In genomic region chr20:15992564-15992963, GRCh38 we compare ENCODE assay signal across 26 cellular contexts.
DNase-seq lines count a peak whose midpoint lies in the region; ATAC-seq and TF ChIP-seq lines count a peak whose summit lies in the region.
"Had no signal": no experiment of that assay in that cellular context is flagged by ENCODE, and none has a peak within 500 bp of the region (broad histone marks: within the 10 kb centered on the region; RNA-seq: fewer than 3 reads in every experiment).

No MANE protein-coding gene starts in this region.

- no peaks in the 10 kb centered on the region for H3K27me3 ChIP-seq in breast epithelium
- H3K27me3 ChIP-seq: esophagus muscularis mucosa had no signal

- peak overlapping the region; percentile 52 for H3K27ac Mint-ChIP-seq in MCF 10A (ENCODE audit: low read depth, unreplicated experiment)
- peak overlapping the region; percentile 3 for H3K27ac Mint-ChIP-seq in activated B cell treated with CpG ODN at 0.5 μM for 24 hours
- H3K27ac Mint-ChIP-seq: stimulated activated naive CD8-positive, alpha-beta T cell treated with anti-CD3 and anti-CD28 coated beads, Interleukin-15, amount 100 ng/mL, for 72 hours; T-helper 1 cell treated with Interleukin-12 subunit alpha and Interleukin-12 subunit beta and Interleukin-4 antibody, amounts not matched to agents 30 μg/mL and 1 μg/mL, for 36 hours; type B pancreatic cell had no signal

- H3K4me1 Mint-ChIP-seq in MCF 10A (ENCODE audit: insufficient read depth, unreplicated experiment) (peaks cover 8% of the 10 kb centered on the region), activated B cell treated with CpG ODN at 0.5 μM for 24 hours (peaks cover 20% of the 10 kb centered on the region)
- H3K4me1 Mint-ChIP-seq: stimulated activated naive CD8-positive, alpha-beta T cell treated with anti-CD3 and anti-CD28 coated beads, Interleukin-15, amount 100 ng/mL, for 72 hours had no signal

- H3K27ac ChIP-seq in breast epithelium, result no peak overlapping the region
- H3K27ac ChIP-seq: 22Rv1, esophagus muscularis mucosa, left ventricle myocardium inferior, VCaP had no signal

- CTCF ChIA-PET in MCF 10A (lab: Yijun Ruan, JAX), result interaction anchor here (1.1 kb wide), 1 partner anchor 31 kb away, joined by 3 read pairs; no protein-coding TSS in a partner anchor
- CTCF ChIA-PET in activated B cell treated with CpG ODN at 0.5 μM for 24 hours (lab: Charles Lee), result no interaction called here

- no peaks in the 10 kb centered on the region for H3K36me3 Mint-ChIP-seq in MCF 10A (ENCODE audit: insufficient read depth, unreplicated experiment)
- H3K36me3 Mint-ChIP-seq in activated B cell treated with CpG ODN at 0.5 μM for 24 hours (ENCODE audit: low read depth), result peaks cover 28% of the 10 kb centered on the region
- H3K36me3 Mint-ChIP-seq: type B pancreatic cell had no signal

- TF ChIP-seq CTCF in MCF 10A (IDR thresholded peaks at IDR 0.05; ENCODE audit: unreplicated experiment), result no peak
- TF ChIP-seq CTCF in breast epithelium (IDR thresholded peaks at IDR 0.05), result no peak
- TF ChIP-seq CTCF in activated B cell treated with CpG ODN at 0.5 μM for 24 hours (IDR thresholded peaks at IDR 0.05), result no peak

- intact Hi-C loops in MCF 10A (cut with micrococcal nuclease) (no loop called here), breast epithelium (cut with DNase I; ENCODE audit: low total_unique reads) (no loop called here), activated B cell treated with CpG ODN at 0.5 μM for 24 hours (cut with micrococcal nuclease) (no loop called here)

- POLR2A ChIA-PET in MCF 10A (lab: Yijun Ruan, JAX), result interaction anchor here (0.7 kb wide), 1 partner anchor 48 kb away, joined by 3 read pairs; no protein-coding TSS in a partner anchor
- POLR2A ChIA-PET in activated B cell treated with CpG ODN at 0.5 μM for 24 hours (lab: Charles Lee), result no interaction called here

- no peak overlapping the region for H3K4me3 ChIP-seq in breast epithelium
- H3K4me3 ChIP-seq: esophagus muscularis mucosa, left ventricle myocardium inferior had no signal

- peaks cover under 1% of the 10 kb centered on the region for H3K36me3 ChIP-seq in breast epithelium
- H3K36me3 ChIP-seq: esophagus muscularis mucosa, left ventricle myocardium inferior had no signal

- ATAC-seq in activated B cell treated with CpG ODN at 0.5 μM for 24 hours (ENCODE audit: low read depth) (no peak), HG02884 (IDR thresholded peaks at IDR 0.05; ENCODE audit: unreplicated experiment) (no peak), HG02642 (IDR thresholded peaks at IDR 0.05; ENCODE audit: poor library complexity, unreplicated experiment) (no peak)
- ATAC-seq: stimulated activated naive CD8-positive, alpha-beta T cell treated with anti-CD3 and anti-CD28 coated beads, Interleukin-15, amount 100 ng/mL, for 72 hours had no signal

- H3K27me3 Mint-ChIP-seq in MCF 10A (ENCODE audit: insufficient read depth, unreplicated experiment), result no peaks in the 10 kb centered on the region
- no peaks in the 10 kb centered on the region for H3K27me3 Mint-ChIP-seq in activated B cell treated with CpG ODN at 0.5 μM for 24 hours
- H3K27me3 Mint-ChIP-seq: stimulated activated naive CD8-positive, alpha-beta T cell treated with anti-CD3 and anti-CD28 coated beads, Interleukin-15, amount 100 ng/mL, for 72 hours; type B pancreatic cell had no signal

- BruUV-seq in MCF 10A (replicated peaks; lab: Mats Ljungman, UMichigan), result no TSS peak

- H3K4me3 Mint-ChIP-seq in MCF 10A (ENCODE audit: unreplicated experiment) (no peak overlapping the region), activated B cell treated with CpG ODN at 0.5 μM for 24 hours (no peak overlapping the region)
- H3K4me3 Mint-ChIP-seq: stimulated activated naive CD8-positive, alpha-beta T cell treated with anti-CD3 and anti-CD28 coated beads, Interleukin-15, amount 100 ng/mL, for 72 hours; T-helper 1 cell treated with Interleukin-12 subunit alpha and Interleukin-12 subunit beta and Interleukin-4 antibody, amounts not matched to agents 30 μg/mL and 1 μg/mL, for 36 hours; type B pancreatic cell had no signal

- no peak for TF ChIP-seq POLR2A in breast epithelium (IDR thresholded peaks at IDR 0.05)

- peak; percentile 16 for DNase-seq in MCF 10A (ENCODE audit: unreplicated experiment)
- DNase-seq in breast epithelium (ENCODE audit: low spot score in 2 of 2), result no peak
- no peak for DNase-seq in activated B cell treated with CpG ODN at 0.5 μM for 24 hours
- DNase-seq in glomerular visceral epithelial cell (ENCODE audit: extremely low spot score), result peak; percentile 38
- no peak for DNase-seq in stimulated activated CD4-positive, alpha-beta T cell treated with anti-CD3 and anti-CD28 coated beads, Interleukin-4, amount 100 ng/mL, for 1 hour
- DNase-seq in ureter (ENCODE audit: low spot score), result no peak
- DNase-seq: activated CD4-positive, alpha-beta T cell treated with anti-CD3 and anti-CD28 coated beads, Interleukin-2, amount 50 U/mL, for 4 hours; activated effector memory CD4-positive, alpha-beta T cell treated with anti-CD3 and anti-CD28 coated beads, Interleukin-2, amount 50 U/mL, for 16 hours; amygdala; central memory CD4-positive, alpha-beta T cell; GDM1; glutamatergic neuron; IMR-90; left ventricle myocardium inferior; NCI-H1694; NCI-H69; SIG-M5; stimulated activated CD4-positive, alpha-beta T cell treated with anti-CD3 and anti-CD28 coated beads, Interleukin-4, amount 100 ng/mL, for 24 hours; stimulated activated naive CD8-positive, alpha-beta T cell treated with anti-CD3 and anti-CD28 coated beads, Interleukin-15, amount 100 ng/mL, for 72 hours had no signal

- H3K9me3 ChIP-seq in breast epithelium, result peaks cover 0 to 19% of the 10 kb centered on the region in 2 donors

- H3K9me3 Mint-ChIP-seq in MCF 10A (ENCODE audit: unreplicated experiment) (peaks cover 6% of the 10 kb centered on the region), activated B cell treated with CpG ODN at 0.5 μM for 24 hours (peaks cover 5% of the 10 kb centered on the region)

- no peaks in the 10 kb centered on the region for H3K4me1 ChIP-seq in breast epithelium
- H3K4me1 ChIP-seq: esophagus muscularis mucosa, left ventricle myocardium inferior had no signal

Comparison
In these comparisons a context has a peak if more than half of its experiments do, and no peak if none do; other contexts are left out.
1. DNase-seq: peak in MCF 10A (single experiment) and glomerular visceral epithelial cell (single experiment); none in breast epithelium (0 of 2), activated B cell treated with CpG ODN at 0.5 μM for 24 hours (single experiment), stimulated activated CD4-positive, alpha-beta T cell treated with anti-CD3 and anti-CD28 coated beads, Interleukin-4, amount 100 ng/mL, for 1 hour (single experiment) and ureter (single experiment).